23 cellular contexts compared by ENCODE assay signal in the genomic region with DNA sequence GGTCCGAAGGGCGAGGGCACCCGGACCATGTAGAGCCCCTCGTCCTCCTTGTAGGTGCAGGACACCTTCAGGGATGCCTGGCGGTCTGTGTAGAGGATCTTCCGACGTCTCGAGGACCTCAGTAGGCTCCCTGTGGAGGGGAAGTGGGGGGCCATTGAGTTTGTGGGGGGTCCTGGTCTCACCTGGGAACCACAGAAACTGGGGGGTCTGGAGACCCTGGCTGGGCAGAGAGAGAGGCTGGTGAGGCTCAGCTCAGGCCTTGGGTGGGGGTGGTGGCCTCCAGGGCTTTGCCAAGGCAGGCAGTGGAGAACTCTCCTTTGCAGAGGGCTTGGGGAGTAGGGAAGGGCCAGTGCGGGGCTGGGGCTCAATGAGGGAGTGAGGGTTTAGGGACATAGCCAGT. TPM values are rescaled to one million over a fixed set of nuclear protein-coding genes. Genes with fewer than 3 reads are reported as not detected.
"Had no signal": no experiment of that assay in that cellular context is flagged by ENCODE, and none has a peak within 500 bp of the region (broad histone marks: within the 10 kb centered on the region; RNA-seq: fewer than 3 reads in every experiment).

No MANE protein-coding gene starts in this region.

- ATAC-seq: T-cell had no signal

- H3K9me3 ChIP-seq: SK-N-SH had no signal

- H3K4me3 Mint-ChIP-seq: T-cell had no signal

- H3K4me1 Mint-ChIP-seq: T-cell had no signal

- H3K36me3 Mint-ChIP-seq: T-cell had no signal

- H3K9me3 Mint-ChIP-seq: T-cell had no signal

- H3K27ac Mint-ChIP-seq: T-cell had no signal

- FAIRE-seq: RCC 7860 had no signal

- H3K9ac ChIP-seq: SK-N-SH had no signal

- DNase-seq: KBM-7, MV-4-11, NCI-H1048, NCI-H1105, NCI-H1417, NCI-H1436 treated with DMSO at 0.1 percent for 48 hours, NCI-H1694, NCI-H187 treated with DMSO at 0.1 percent for 48 hours, NCI-H2029 treated with DMSO at 0.1 percent for 48 hours, NCI-H2171 treated with DMSO at 0.1 percent for 48 hours, NCI-H510A, NCI-H524 treated with DMSO at 0.1 percent for 48 hours, NCI-H69, NCI-H774, RPMI8226, SHP77, SK-N-SH, SW 1271, T-cell had no signal

RNA-seq across cellular contexts. Expression of a gene that starts 19.0 kb away (rescaled TPM):
- total RNA-seq: LHCN-M2, SK-MEL-5, T-cell had no signal

RNA-seq across cellular contexts. Expression of a gene that starts 50.0 kb away (rescaled TPM):
- total RNA-seq: LHCN-M2, MCF 10A had no signal
